14 cellular contexts compared by ENCODE assay signal in the genomic region with DNA sequence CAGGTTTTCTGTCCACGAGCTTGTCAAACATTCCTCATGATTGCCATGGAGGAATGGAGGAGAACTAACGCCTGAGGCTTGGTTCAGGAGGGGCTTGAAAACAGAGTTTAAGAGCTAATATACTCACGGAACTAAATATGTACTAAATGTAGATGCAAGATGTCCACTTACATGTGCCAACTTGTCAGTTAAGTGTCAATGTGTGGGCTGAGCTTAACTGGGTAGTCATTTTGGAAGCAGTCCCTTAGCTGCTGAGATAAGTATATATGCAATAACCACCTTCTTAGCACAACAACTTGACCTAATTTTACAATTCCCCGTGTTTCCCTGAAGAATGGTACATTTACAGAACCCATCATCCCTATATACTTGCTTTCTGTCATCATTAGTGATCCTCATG.
DNase-seq lines count a peak whose midpoint lies in the region; ATAC-seq and TF ChIP-seq lines count a peak whose summit lies in the region.
"Had no signal": no experiment of that assay in that cellular context is flagged by ENCODE, and none has a peak within 500 bp of the region (broad histone marks: within the 10 kb centered on the region; RNA-seq: fewer than 3 reads in every experiment).

No MANE protein-coding gene starts in this region.

- no peak overlapping the region for H3K9ac ChIP-seq in Loucy (ENCODE audit: low read depth, low read length, poor library complexity, severe bottlenecking)
- H3K9ac ChIP-seq: BLaER1, GM23248 had no signal

- no peaks in the 10 kb centered on the region for H3K79me2 ChIP-seq in Loucy (ENCODE audit: insufficient read depth, low read length)

- H3K9me2 ChIP-seq in Loucy (replicated peaks; ENCODE audit: low read depth, low read length): no peaks in the 10 kb centered on the region

- intact Hi-C loops in lower leg skin (cut with DNase I; ENCODE audit: low total_unique reads): no loop called here

- H3K4me2 ChIP-seq in Loucy (ENCODE audit: low read depth, low read length, poor library complexity, severe bottlenecking): no peak overlapping the region
- H3K4me2 ChIP-seq: BLaER1 had no signal

- DNase-seq in DMS 273 (lab: John Stamatoyannopoulos, UW; ENCODE audit: unreplicated experiment): peak; percentile 8
- no peak for DNase-seq in DMS 273 treated with DMSO at 0.1 percent for 48 hours (lab: John Stamatoyannopoulos, UW)
- DNase-seq in epithelial cell of esophagus (ENCODE audit: low read depth): peak; percentile 52
- no peak for DNase-seq in lower leg skin (ENCODE audit: low spot score in 2 of 2)
- DNase-seq: CD4-positive, CD25-positive, alpha-beta regulatory T cell; CD8-positive, alpha-beta memory T cell; DMS153; DND-41; GM23248; H7; HCEC 1CT had no signal

- no peaks in the 10 kb centered on the region for H4K20me1 ChIP-seq in Loucy (ENCODE audit: insufficient read depth, low read length, poor library complexity, severe bottlenecking)
- H4K20me1 ChIP-seq: BLaER1 had no signal

- H3F3A ChIP-seq in Loucy (ENCODE audit: low read depth): no peaks in the 10 kb centered on the region

- no peaks in the 10 kb centered on the region for H3K27me3 ChIP-seq in Loucy (ENCODE audit: insufficient read depth, low read length, poor library complexity, severe bottlenecking)
- H3K27me3 ChIP-seq: BLaER1 had no signal

- H2AFZ ChIP-seq in Loucy (ENCODE audit: low read length): 0 out of 2 replicates have a peak overlapping the region, but pooled peaks have one; percentile 16
- H2AFZ ChIP-seq: GM23248 had no signal

- no peaks in the 10 kb centered on the region for H3K9me3 ChIP-seq in Loucy (ENCODE audit: insufficient read depth, low read depth, low read length)
- H3K9me3 ChIP-seq: BLaER1 had no signal

- 39 to 49% methylated on average over 4 of the region's 4 CpGs for WGBS in lower leg skin, 2 donors

- no peaks in the 10 kb centered on the region for H3K36me3 ChIP-seq in Loucy (ENCODE audit: insufficient read depth, low read length)
- H3K36me3 ChIP-seq: BLaER1 had no signal

- no peaks in the 10 kb centered on the region for H3K4me1 ChIP-seq in Loucy (ENCODE audit: insufficient read depth, low read length, poor library complexity, severe bottlenecking)
- H3K4me1 ChIP-seq: BLaER1 had no signal

- TF ChIP-seq CTCF in Loucy (conservative IDR thresholded peaks at IDR 0.05; ENCODE audit: low read length): no peak
- no peak for TF ChIP-seq CTCF in epithelial cell of esophagus (IDR thresholded peaks at IDR 0.05; ENCODE audit: insufficient read depth, low read depth, low read length, missing control alignments)
- no peak for TF ChIP-seq CTCF in lower leg skin (IDR thresholded peaks at IDR 0.05)

- H3K4me3 ChIP-seq in Loucy (ENCODE audit: low read length, poor library complexity, severe bottlenecking) (no peak overlapping the region), epithelial cell of esophagus (ENCODE audit: low read length) (no peak overlapping the region), lower leg skin (ENCODE audit: low read depth, poor library complexity, severe bottlenecking) (no peak overlapping the region)
- H3K4me3 ChIP-seq: BLaER1, GM23248 had no signal

- TF ChIP-seq POLR2A in lower leg skin (IDR thresholded peaks at IDR 0.05): no peak

- no peak for ATAC-seq in GM18873 (IDR thresholded peaks at IDR 0.05; ENCODE audit: low FRiP score, unreplicated experiment)

Comparison
In these comparisons a context has a peak if more than half of its experiments do, and no peak if none do; other contexts are left out.
1. DNase-seq: peak in DMS 273 (single experiment) and epithelial cell of esophagus (single experiment); none in DMS 273 treated with DMSO at 0.1 percent for 48 hours (single experiment) and lower leg skin (0 of 2).